In genomic region chr16:3295209-3295608, GRCh38 we compare ENCODE assay signal across 1 cellular context.
TF ChIP-seq lines count a peak whose summit lies in the region.

No MANE protein-coding gene starts in this region.

TF ChIP-seq in K562, 482 proteins besides CTCF, POLR2A, EP300 and RAD21:
- no peak for TF ChIP-seq XRCC3 (IDR thresholded peaks at IDR 0.05)
- no peak for TF ChIP-seq ZNF23 (CRISPR knock-in tag; IDR thresholded peaks at IDR 0.05)
- no peak for TF ChIP-seq FIP1L1 (IDR thresholded peaks at IDR 0.05; ENCODE audit: low read depth, low read length, poor library complexity, severe bottlenecking)
- TF ChIP-seq TEAD1 (CRISPR knock-in tag; IDR thresholded peaks at IDR 0.05): no peak
- TF ChIP-seq HDGF (IDR thresholded peaks at IDR 0.05): no peak
- no peak for TF ChIP-seq ZNF668 (CRISPR knock-in tag; IDR thresholded peaks at IDR 0.05)
- TF ChIP-seq, protein P1, sequence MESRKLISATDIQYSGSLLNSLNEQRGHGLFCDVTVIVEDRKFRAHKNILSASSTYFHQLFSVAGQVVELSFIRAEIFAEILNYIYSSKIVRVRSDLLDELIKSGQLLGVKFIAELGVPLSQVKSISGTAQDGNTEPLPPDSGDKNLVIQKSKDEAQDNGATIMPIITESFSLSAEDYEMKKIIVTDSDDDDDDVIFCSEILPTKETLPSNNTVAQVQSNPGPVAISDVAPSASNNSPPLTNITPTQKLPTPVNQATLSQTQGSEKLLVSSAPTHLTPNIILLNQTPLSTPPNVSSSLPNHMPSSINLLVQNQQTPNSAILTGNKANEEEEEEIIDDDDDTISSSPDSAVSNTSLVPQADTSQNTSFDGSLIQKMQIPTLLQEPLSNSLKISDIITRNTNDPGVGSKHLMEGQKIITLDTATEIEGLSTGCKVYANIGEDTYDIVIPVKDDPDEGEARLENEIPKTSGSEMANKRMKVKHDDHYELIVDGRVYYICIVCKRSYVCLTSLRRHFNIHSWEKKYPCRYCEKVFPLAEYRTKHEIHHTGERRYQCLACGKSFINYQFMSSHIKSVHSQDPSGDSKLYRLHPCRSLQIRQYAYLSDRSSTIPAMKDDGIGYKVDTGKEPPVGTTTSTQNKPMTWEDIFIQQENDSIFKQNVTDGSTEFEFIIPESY (CRISPR knock-in tag; IDR thresholded peaks at IDR 0.05): peak; percentile 60; the same call in 1 of the 2 replicates
TF ChIP-seq in K562: peak in this region for 1.
